Comparison of ENCODE assay signal across 1 cellular context in genomic region chr17:50094753-50095616, GRCh38.
TF ChIP-seq lines count a peak whose summit lies in the region.

Gene PDK2 (plus strand): TSS chr17:50095351. CDS start chr17:50095436, 85 bp downstream.

TF ChIP-seq in HepG2, 621 proteins besides CTCF, POLR2A, EP300 and RAD21 (continued from another document and continues in another):
- TF ChIP-seq ZFP36 (IDR thresholded peaks at IDR 0.05; ENCODE audit: borderline replicate concordance, low read depth, low read length, partially characterized antibody), result no peak
- peak; percentile 71 for TF ChIP-seq TBX3 (IDR thresholded peaks at IDR 0.05; ENCODE audit: borderline replicate concordance)
- TF ChIP-seq MIXL1 (CRISPR knock-in tag; IDR thresholded peaks at IDR 0.05), result peak; percentile 66; the same call in 1 of the 2 replicates
- TF ChIP-seq ZSCAN12 (CRISPR knock-in tag; IDR thresholded peaks at IDR 0.05), result 0 out of 2 replicates have a peak, but pooled peaks have one; percentile 60
- TF ChIP-seq ZNF30 (CRISPR knock-in tag; IDR thresholded peaks at IDR 0.05), result peak; percentile 89; the same call in 1 of the 2 replicates
- TF ChIP-seq THAP9 (CRISPR knock-in tag; IDR thresholded peaks at IDR 0.05; ENCODE audit: borderline replicate concordance), result peak; percentile 69; the same call in 1 of the 2 replicates
- 0 out of 2 replicates have a peak, but pooled peaks have one; percentile 73 for TF ChIP-seq TRAFD1 (CRISPR knock-in tag; IDR thresholded peaks at IDR 0.05; ENCODE audit: borderline replicate concordance)
- TF ChIP-seq JUND (CRISPR knock-in tag; IDR thresholded peaks at IDR 0.05), result peak; percentile 7; the same call in 1 of the 2 replicates
- no peak for TF ChIP-seq MTF1 (CRISPR knock-in tag; IDR thresholded peaks at IDR 0.05)
- peak; percentile 90 for TF ChIP-seq TFDP2 (CRISPR knock-in tag; IDR thresholded peaks at IDR 0.05)
- peak; percentile 80; the same call in 1 of the 2 replicates for TF ChIP-seq ZNF280D (CRISPR knock-in tag; IDR thresholded peaks at IDR 0.05)
- 0 out of 2 replicates have a peak, but pooled peaks have one; percentile 31 for TF ChIP-seq STAT5B (CRISPR knock-in tag; IDR thresholded peaks at IDR 0.05)
- peak; percentile 60 for TF ChIP-seq PAXIP1 (CRISPR knock-in tag; conservative IDR thresholded peaks at IDR 0.05)
- peak; percentile 72; the same call in 1 of the 2 replicates for TF ChIP-seq ZNF431 (CRISPR knock-in tag; IDR thresholded peaks at IDR 0.05; ENCODE audit: borderline replicate concordance, low read depth)
- peak; percentile 87 for TF ChIP-seq ARID4A (CRISPR knock-in tag; IDR thresholded peaks at IDR 0.05; ENCODE audit: borderline replicate concordance)
- TF ChIP-seq ZNF713 (CRISPR knock-in tag; IDR thresholded peaks at IDR 0.05), result 0 out of 2 replicates have a peak, but pooled peaks have one; percentile 62
- peak; percentile 52 for TF ChIP-seq HINFP (CRISPR knock-in tag; IDR thresholded peaks at IDR 0.05; ENCODE audit: low read depth)
- TF ChIP-seq CHCHD3 (CRISPR knock-in tag; IDR thresholded peaks at IDR 0.05), result no peak
- TF ChIP-seq CREB1 (IDR thresholded peaks at IDR 0.05), result peak; percentile 86
- no peak for TF ChIP-seq CREB1 (CRISPR knock-in tag; IDR thresholded peaks at IDR 0.05)
- no peak for TF ChIP-seq HMGA1 (CRISPR knock-in tag; conservative IDR thresholded peaks at IDR 0.05)
- no peak for TF ChIP-seq NFIB (CRISPR knock-in tag; IDR thresholded peaks at IDR 0.05; ENCODE audit: borderline replicate concordance)
- TF ChIP-seq SMAD9 (CRISPR knock-in tag; IDR thresholded peaks at IDR 0.05), result peak; percentile 69; the same call in 1 of the 2 replicates
- 0 out of 2 replicates have a peak, but pooled peaks have one; percentile 43 for TF ChIP-seq KDM6A (CRISPR knock-in tag; IDR thresholded peaks at IDR 0.05; ENCODE audit: low read depth)
- peak; percentile 63; the same call in 1 of the 2 replicates for TF ChIP-seq KMT2B (CRISPR knock-in tag; IDR thresholded peaks at IDR 0.05)
- TF ChIP-seq ZBTB3 (CRISPR knock-in tag; IDR thresholded peaks at IDR 0.05; ENCODE audit: borderline replicate concordance, low read depth), result peak; percentile 39; the same call in 1 of the 2 replicates
- TF ChIP-seq SRSF1 (optimal IDR thresholded peaks at IDR 0.05; ENCODE audit: low read depth, low read length), result no peak
- no peak; the same call in 1 of the 2 replicates for TF ChIP-seq CCDC6 (CRISPR knock-in tag; IDR thresholded peaks at IDR 0.05)
- TF ChIP-seq CREB3 (CRISPR knock-in tag; IDR thresholded peaks at IDR 0.05), result no peak; the same call in 1 of the 2 replicates
- no peak; the same call in 1 of the 2 replicates for TF ChIP-seq ZNF709 (CRISPR knock-in tag; IDR thresholded peaks at IDR 0.05)
- no peak for TF ChIP-seq PTBP1 (IDR thresholded peaks at IDR 0.05; ENCODE audit: low read depth, low read length, poor library complexity, severe bottlenecking)
- peak; percentile 51; the same call in 1 of the 2 replicates for TF ChIP-seq NKX3-1 (CRISPR knock-in tag; IDR thresholded peaks at IDR 0.05)
- TF ChIP-seq FOXK1 (CRISPR knock-in tag; IDR thresholded peaks at IDR 0.05; ENCODE audit: borderline replicate concordance, low read depth), result peak; percentile 96
- peak; percentile 56 for TF ChIP-seq POLR2AphosphoS5 (IDR thresholded peaks at IDR 0.05; ENCODE audit: low read depth, low read length)
- TF ChIP-seq ZNF18 (CRISPR knock-in tag; IDR thresholded peaks at IDR 0.05; ENCODE audit: insufficient replicate concordance), result peak; percentile 90
